23 cellular contexts compared by ENCODE assay signal in the genomic region with DNA sequence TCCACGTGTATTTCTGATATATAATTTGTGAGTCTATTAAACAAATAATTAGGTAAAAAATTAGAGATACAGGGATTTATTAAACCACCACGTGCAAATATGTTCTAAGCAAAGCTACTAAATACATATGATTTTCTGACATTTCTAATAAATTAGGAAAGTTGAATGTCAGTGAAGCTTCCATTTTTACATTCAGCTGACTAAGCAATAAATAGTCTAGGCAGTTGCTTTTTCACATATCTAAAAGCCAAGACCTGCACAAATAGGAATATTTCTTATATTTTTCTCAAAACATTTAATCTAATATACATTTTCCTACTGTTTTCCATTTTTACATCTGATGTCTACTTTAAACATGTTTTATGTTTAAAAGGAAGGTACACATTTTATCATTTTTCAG.
DNase-seq lines count a peak whose midpoint lies in the region; ATAC-seq, FAIRE-seq and TF ChIP-seq lines count a peak whose summit lies in the region.
"Had no signal": no experiment of that assay in that cellular context is flagged by ENCODE, and none has a peak within 500 bp of the region (broad histone marks: within the 10 kb centered on the region; RNA-seq: fewer than 3 reads in every experiment).

No MANE protein-coding gene starts in this region.

- TF ChIP-seq RAD21 in HepG2 (CRISPR knock-in tag; IDR thresholded peaks at IDR 0.05) = no peak
- no peak for TF ChIP-seq RAD21 in K562 (CRISPR knock-in tag; conservative IDR thresholded peaks at IDR 0.05 in 1 of 2, IDR thresholded peaks at IDR 0.05 in 1 of 2)

- H3K4me2 ChIP-seq in HepG2 (ENCODE audit: low read depth, low read length) (no peak overlapping the region), K562 (ENCODE audit: insufficient read depth, low read length) (no peak overlapping the region)
- H3K4me2 ChIP-seq: BLaER1 had no signal

- H3K27me3 ChIP-seq in HepG2 (ENCODE audit: control insufficient read depth in 1 of 2, insufficient read depth in 2 of 2, low read length in 2 of 2) = no peaks in the 10 kb centered on the region
- no peaks in the 10 kb centered on the region for H3K27me3 ChIP-seq in right lobe of liver
- no peaks in the 10 kb centered on the region for H3K27me3 ChIP-seq in K562 (ENCODE audit: control insufficient read depth in 2 of 2, insufficient read depth in 2 of 2, low read length in 2 of 2)
- H3K27me3 ChIP-seq: BE2C, BLaER1 had no signal

- no peak overlapping the region for H3K27ac ChIP-seq in HepG2 (ENCODE audit: extremely low read length, insufficient read depth, low read length)
- H3K27ac ChIP-seq in right lobe of liver = no peak overlapping the region
- H3K27ac ChIP-seq in K562 (ENCODE audit: extremely low read depth, low read depth, low read length) = no peak overlapping the region
- H3K27ac ChIP-seq: 22Rv1, BLaER1 had no signal

- H2AFZ ChIP-seq in HepG2 (ENCODE audit: low read length) (no peak overlapping the region), K562 (ENCODE audit: low read depth, low read length) (no peak overlapping the region)

- TF ChIP-seq CTCF in HepG2 (CRISPR knock-in tag; IDR thresholded peaks at IDR 0.05) = no peak
- no peak for TF ChIP-seq CTCF in right lobe of liver (IDR thresholded peaks at IDR 0.05)
- TF ChIP-seq CTCF in K562 (IDR thresholded peaks at IDR 0.05 in 2 of 3, conservative IDR thresholded peaks at IDR 0.05 in 1 of 3; ENCODE audit: insufficient read depth in 2 of 3, low read depth in 1 of 3, low read length in 3 of 3) = no peak
- TF ChIP-seq CTCF in GM10248 (IDR thresholded peaks at IDR 0.05; ENCODE audit: control extremely low read depth, extremely low read depth, low read depth, missing control alignments) = no peak

- intact Hi-C loops in HepG2 (cut with micrococcal nuclease; ENCODE audit: unreplicated experiment) (no loop called here), right lobe of liver (cut with DNase I) (no loop called here), K562 (cut with micrococcal nuclease) (no loop called here)

- TF ChIP-seq EP300 in HepG2 (IDR thresholded peaks at IDR 0.05; ENCODE audit: low read depth in 2 of 2, low read length in 2 of 2) (no peak), HepG2 (CRISPR knock-in tag; IDR thresholded peaks at IDR 0.05; ENCODE audit: borderline replicate concordance) (no peak), K562 (IDR thresholded peaks at IDR 0.05; ENCODE audit: low read length) (no peak)

- H3K36me3 ChIP-seq in HepG2 (replicated peaks in 1 of 2; ENCODE audit: control insufficient read depth in 1 of 2, insufficient read depth in 2 of 2, low read length in 2 of 2) (no peaks in the 10 kb centered on the region), right lobe of liver (no peaks in the 10 kb centered on the region), K562 (ENCODE audit: control insufficient read depth, insufficient read depth, low read length) (no peaks in the 10 kb centered on the region)
- H3K36me3 ChIP-seq: BE2C, BLaER1 had no signal

- H4K20me1 ChIP-seq in HepG2 (ENCODE audit: insufficient read depth, low read length) (no peaks in the 10 kb centered on the region), K562 (replicated peaks; ENCODE audit: control insufficient read depth, insufficient read depth, low read length) (no peaks in the 10 kb centered on the region)
- H4K20me1 ChIP-seq: BLaER1 had no signal

- no peaks in the 10 kb centered on the region for H3K4me1 ChIP-seq in HepG2 (ENCODE audit: insufficient read depth, low read length)
- no peaks in the 10 kb centered on the region for H3K4me1 ChIP-seq in right lobe of liver
- no peaks in the 10 kb centered on the region for H3K4me1 ChIP-seq in K562 (replicated peaks in 1 of 2; ENCODE audit: control insufficient read depth in 2 of 2, insufficient read depth in 2 of 2, low read length in 2 of 2)
- H3K4me1 ChIP-seq: BE2C, BLaER1 had no signal

- WGBS in HepG2 (ENCODE audit: low lambda C conversion rate) = 69% methylated on average over 2 of the region's 2 CpGs
- WGBS in right lobe of liver (ENCODE audit: insufficient coverage, low coverage, low lambda C conversion rate, missing lambda C conversion rate) = 86% methylated on average over 2 of the region's 2 CpGs
- 0% methylated on average over 2 of the region's 2 CpGs for WGBS in K562 (ENCODE audit: insufficient coverage, low coverage, missing lambda C conversion rate)

- ATAC-seq in HepG2 (no peak), right lobe of liver (no peak), K562 (no peak)

- H3K9me3 ChIP-seq in HepG2 (ENCODE audit: low read length) (no peaks in the 10 kb centered on the region), right lobe of liver (no peaks in the 10 kb centered on the region), K562 (replicated peaks; ENCODE audit: control insufficient read depth, insufficient read depth, low read depth, low read length) (no peaks in the 10 kb centered on the region)
- H3K9me3 ChIP-seq: BE2C, BLaER1 had no signal

- H3K79me2 ChIP-seq in HepG2 (ENCODE audit: insufficient read depth, low read length) (no peaks in the 10 kb centered on the region), K562 (ENCODE audit: control insufficient read depth, insufficient read depth, low read length) (no peaks in the 10 kb centered on the region)

- H3K9ac ChIP-seq in HepG2 (ENCODE audit: insufficient read depth, low read depth, low read length) (no peak overlapping the region), K562 (ENCODE audit: insufficient read depth in 1 of 2, low read depth in 2 of 2, low read length in 2 of 2) (no peak overlapping the region)
- H3K9ac ChIP-seq: BLaER1 had no signal

- DNase-seq in HepG2 (ENCODE audit: low spot score) (no peak), right lobe of liver (no peak), K562 (ENCODE audit: extremely low read depth in 1 of 4, low spot score in 3 of 4) (no peak), NCI-H187 treated with DMSO at 0.1 percent for 48 hours (lab: John Stamatoyannopoulos, UW) (no peak), GM10248 (ENCODE audit: extremely low spot score) (no peak)
- DNase-seq: ACHN; BE2C; C1 segment of cervical spinal cord; CD4-positive, alpha-beta memory T cell; CD4-positive, CD25-positive, alpha-beta regulatory T cell; CD8-positive, alpha-beta memory T cell; COR-L47; DMS 273 treated with DMSO at 0.1 percent for 48 hours; DMS153; DMS53; DMS79; DND-41; EL; GDM1 had no signal

- no peak overlapping the region for H3K4me3 ChIP-seq in HepG2 (replicated peaks in 1 of 3; ENCODE audit: insufficient read depth in 1 of 3, low read depth in 2 of 3, low read length in 3 of 3)
- H3K4me3 ChIP-seq in right lobe of liver = no peak overlapping the region
- H3K4me3 ChIP-seq in K562 = no peak overlapping the region
- H3K4me3 ChIP-seq: BLaER1 had no signal

- POLR2A ChIA-PET in HepG2 (lab: Yijun Ruan, JAX) (no interaction called here), K562 (lab: Yijun Ruan, JAX) (no interaction called here), GM10248 (lab: Yijun Ruan, JAX) (no interaction called here)

- BruUV-seq in HepG2 (replicated peaks; lab: Mats Ljungman, UMichigan) (no TSS peak), K562 (replicated peaks; lab: Mats Ljungman, UMichigan) (no TSS peak)

- CTCF ChIA-PET in HepG2 (lab: Yijun Ruan, JAX; ENCODE audit: low intra/inter-chr PET ratio, low total read pairs) (no interaction called here), K562 (lab: Yijun Ruan, JAX; ENCODE audit: low intra/inter-chr PET ratio) (no interaction called here), GM10248 (lab: Yijun Ruan, JAX) (interaction anchor here (0.9 to 1.3 kb wide), 2 partner anchors 11 to 22 kb away, joined by 3 to 4 read pairs; no protein-coding TSS in a partner anchor)

- in situ Hi-C loops in HepG2 (cut with HindIII; ENCODE audit: extremely low pct_ligation_motif_present, low pct_unique_long_range_greater_than_20kb) (no loop called here), K562 (cut with MboI) (no loop called here)

- no peak for FAIRE-seq in HepG2 (lab: Jason Lieb, UNC)
- no peak for FAIRE-seq in K562 (lab: Jason Lieb, UNC)
- FAIRE-seq: GM12891, GM19239 had no signal

- no peaks in the 10 kb centered on the region for H3K9me1 ChIP-seq in K562 (ENCODE audit: control insufficient read depth, insufficient read depth, low read length)

- TF ChIP-seq POLR2A in HepG2 (IDR thresholded peaks at IDR 0.05; ENCODE audit: insufficient read depth in 1 of 2, low read depth in 2 of 2, low read length in 2 of 2) (no peak), right lobe of liver (IDR thresholded peaks at IDR 0.05) (no peak), K562 (conservative IDR thresholded peaks at IDR 0.05) (no peak)

TF ChIP-seq in HepG2, 621 proteins besides CTCF, POLR2A, EP300 and RAD21 (continues in another document):
- TF ChIP-seq PCBP2 (optimal IDR thresholded peaks at IDR 0.05; ENCODE audit: low read depth, low read length, poor library complexity, severe bottlenecking) (no peak), PAX8 (CRISPR knock-in tag; IDR thresholded peaks at IDR 0.05; ENCODE audit: borderline replicate concordance) (no peak), KLF12 (CRISPR knock-in tag; IDR thresholded peaks at IDR 0.05; ENCODE audit: borderline replicate concordance) (no peak), TMF1 (CRISPR knock-in tag; IDR thresholded peaks at IDR 0.05; ENCODE audit: low read depth) (no peak)
- TF ChIP-seq, protein P1, sequence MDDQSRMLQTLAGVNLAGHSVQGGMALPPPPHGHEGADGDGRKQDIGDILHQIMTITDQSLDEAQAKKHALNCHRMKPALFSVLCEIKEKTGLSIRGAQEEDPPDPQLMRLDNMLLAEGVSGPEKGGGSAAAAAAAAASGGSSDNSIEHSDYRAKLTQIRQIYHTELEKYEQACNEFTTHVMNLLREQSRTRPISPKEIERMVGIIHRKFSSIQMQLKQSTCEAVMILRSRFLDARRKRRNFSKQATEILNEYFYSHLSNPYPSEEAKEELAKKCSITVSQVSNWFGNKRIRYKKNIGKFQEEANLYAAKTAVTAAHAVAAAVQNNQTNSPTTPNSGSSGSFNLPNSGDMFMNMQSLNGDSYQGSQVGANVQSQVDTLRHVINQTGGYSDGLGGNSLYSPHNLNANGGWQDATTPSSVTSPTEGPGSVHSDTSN (CRISPR knock-in tag; IDR thresholded peaks at IDR 0.05; ENCODE audit: borderline replicate concordance) = no peak

TF ChIP-seq in K562, 482 proteins besides CTCF, POLR2A, EP300 and RAD21:
- peak; percentile 60 for TF ChIP-seq C11orf30 (IDR thresholded peaks at IDR 0.05; ENCODE audit: low read depth)
- TF ChIP-seq MAFG (tag; conservative IDR thresholded peaks at IDR 0.05) = peak; percentile 79
- peak; percentile 87 for TF ChIP-seq MAFF (IDR thresholded peaks at IDR 0.05; ENCODE audit: low read length)
- TF ChIP-seq PYGO2 (tag; IDR thresholded peaks at IDR 0.05) = no peak
- peak; percentile 88 for TF ChIP-seq MAFK (IDR thresholded peaks at IDR 0.05; ENCODE audit: low read length)
- TF ChIP-seq NEUROD1 (IDR thresholded peaks at IDR 0.05; ENCODE audit: borderline replicate concordance, low read depth, low read length, partially characterized antibody) = no peak
- TF ChIP-seq ZNF316 (IDR thresholded peaks at IDR 0.05) = peak; percentile 77
- TF ChIP-seq NFIC (IDR thresholded peaks at IDR 0.05) = no peak
TF ChIP-seq in K562: peak in this region for 5.

Comparison
In these comparisons a context has a peak if more than half of its experiments do, and no peak if none do; other contexts are left out.
1. Of the 241 proteins assayed by ChIP-seq in both HepG2 and K562: peak only in HepG2: none; only in K562: MAFG; in both: MAFF and MAFK; in neither: 238.